In the genomic region with DNA sequence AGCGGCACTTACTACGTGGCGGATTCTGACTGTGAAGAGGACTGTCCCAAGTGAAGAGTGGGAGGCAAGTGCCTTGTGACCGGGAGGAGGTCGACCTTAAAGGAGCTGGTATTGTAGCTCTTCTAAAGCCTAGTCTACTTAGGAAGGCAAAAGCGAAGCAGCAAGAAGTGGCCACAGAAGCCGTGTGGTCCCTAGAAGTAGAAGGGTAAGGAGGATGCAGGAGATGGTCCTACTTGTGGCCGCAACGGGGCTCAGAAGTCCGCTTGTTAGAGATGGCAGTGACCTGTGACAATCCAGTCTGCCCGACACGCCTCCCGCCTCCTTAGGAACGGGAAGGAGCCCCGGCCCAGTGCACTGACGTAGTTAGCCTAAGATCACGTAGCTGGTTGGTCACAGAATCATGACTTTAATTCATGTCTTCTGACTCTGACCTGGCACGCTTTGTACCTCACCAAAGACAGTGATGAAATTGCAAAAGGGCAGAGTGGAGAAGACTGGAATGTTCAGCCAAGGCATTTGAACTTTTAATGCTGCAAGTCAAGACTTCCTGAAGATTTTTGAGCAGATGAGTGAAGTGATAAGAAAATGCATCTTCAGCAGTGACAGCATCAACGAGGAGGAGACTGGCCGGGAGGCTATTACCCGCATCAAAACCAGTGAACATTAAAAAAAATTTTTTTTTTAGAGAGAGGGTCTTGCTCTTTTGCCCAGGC, we compare ENCODE assay signal across 8 cellular contexts. TPM values are rescaled to one million over a fixed set of nuclear protein-coding genes. Genes with fewer than 3 reads are reported as not detected.
DNase-seq lines count a peak whose midpoint lies in the region; TF ChIP-seq lines count a peak whose summit lies in the region.

No MANE protein-coding gene starts in this region.

- H3K4me1 ChIP-seq in ovary (ENCODE audit: insufficient read depth) (peaks cover 9% of the 10 kb centered on the region), transverse colon (peaks cover 10 to 38% (median 20%) of the 10 kb centered on the region in 4 donors)

- H3K9me3 ChIP-seq in ovary (no peaks in the 10 kb centered on the region), transverse colon (no peaks in the 10 kb centered on the region)

- intact Hi-C loops in ovary (cut with DNase I) (loop anchor here in 1 of 4 donors (5.0 kb wide), 1 partner anchor 64 kb away; a partner anchor contains a TSS), transverse colon (cut with DNase I; ENCODE audit: low total_unique reads) (no loop called here)

- TF ChIP-seq CTCF in GM20000 (IDR thresholded peaks at IDR 0.05; ENCODE audit: extremely low read depth, missing control alignments) (no peak), HL-60 (IDR thresholded peaks at IDR 0.05; ENCODE audit: insufficient read depth, low read length) (no peak), ovary (IDR thresholded peaks at IDR 0.05) (no peak), transverse colon (IDR thresholded peaks at IDR 0.05) (no peak)

- H3K4me3 ChIP-seq in HL-60 (replicated peaks; ENCODE audit: insufficient read depth, low read length) (peak overlapping the region; percentile 60), ovary (peak overlapping the region; percentile 58), transverse colon (peak overlapping the region; percentile 31 to 50 (median 42))

- H3K36me3 ChIP-seq in ovary (no peaks in the 10 kb centered on the region), transverse colon (no peaks in the 10 kb centered on the region)

- TF ChIP-seq EP300 in ovary (IDR thresholded peaks at IDR 0.05) (peak; percentile 95), transverse colon (IDR thresholded peaks at IDR 0.05; ENCODE audit: low read depth) (peak; percentile 85)

- H3K27ac ChIP-seq in HL-60 (replicated peaks) (peak overlapping the region; percentile 93), ovary (peak overlapping the region; percentile 88 to 91), transverse colon (peak overlapping the region; percentile 92 to 99 (median 96))

- DNase-seq in D341Med (ENCODE audit: low spot score) (peak; percentile 62), GM20000 (ENCODE audit: low spot score) (peak; percentile 79), HL-60 (ENCODE audit: low read depth in 1 of 2, low spot score in 1 of 2) (peak; percentile 88 to 93), SHP77 (lab: John Stamatoyannopoulos, UW) (peak; percentile 63 to 68), glomerular endothelial cell (ENCODE audit: extremely low read depth, low read depth, low spot score) (peak; percentile 90), ovary (peak in 4 of 5 donors; percentile 78 to 88 (median 82)), transverse colon (peak; percentile 94)
- DNase-seq in activated effector memory CD4-positive, alpha-beta T cell treated with Interleukin-2 at 50 U/mL for 16 hours = peak; percentile 62

- 4% methylated on average over 21 of the region's 21 CpGs for WGBS in ovary, 3 donors
- WGBS in transverse colon (ENCODE audit: low coverage in 1 of 2), 2 donors = 0 to 2% methylated on average over 4 to 21 of the region's 21 CpGs

- H3K27me3 ChIP-seq in HL-60 (ENCODE audit: insufficient read depth, poor library complexity, severe bottlenecking) (no peaks in the 10 kb centered on the region), ovary (no peaks in the 10 kb centered on the region), transverse colon (no peaks in the 10 kb centered on the region)

- peak; percentile 92 for TF ChIP-seq POLR2A in ovary (IDR thresholded peaks at IDR 0.05)
- TF ChIP-seq POLR2A in transverse colon (IDR thresholded peaks at IDR 0.05) = peak; percentile 63

- in situ Hi-C loops in transverse colon (cut with MboI; ENCODE audit: low pct_ligation_motif_present in 1 of 4, low pct_unique_long_range_greater_than_20kb in 1 of 4, low sequenced_read_pairs in 3 of 4) = no loop called here

RNA-seq across cellular contexts. Expression of a gene that starts 0.7 kb away (rescaled TPM):
- 20.7 and 29.8 TPM in 2 replicates for total RNA-seq in glomerular endothelial cell
- 10 to 100 TPM; 13.6 to 19.8 (median 18.8) TPM for total RNA-seq in ovary
- 10 to 100 TPM in 1 of 2 donors, 1 to 10 TPM in 1; 6.2 to 18.0 TPM for polyA plus RNA-seq in ovary
- total RNA-seq in transverse colon = 10 to 100 TPM; 19.5 to 44.8 (median 32.9) TPM

Comparison
In these comparisons a context has a peak if more than half of its experiments do, and no peak if none do; other contexts are left out.
1. Peak in every context shown above with its lines: DNase-seq, H3K4me3 ChIP-seq and H3K27ac ChIP-seq.